7 cellular contexts compared by ENCODE assay signal in genomic region chr16:56493815-56494214, GRCh38.
"Had no signal": no experiment of that assay in that cellular context is flagged by ENCODE, and none has a peak within 500 bp of the region (broad histone marks: within the 10 kb centered on the region; RNA-seq: fewer than 3 reads in every experiment).

No MANE protein-coding gene starts in this region.

- FAIRE-seq: H1 had no signal

- H3K27ac Mint-ChIP-seq: IgD-negative memory B cell had no signal

- H3K9ac ChIP-seq: GM23248 had no signal

- DNase-seq: H7, HCEC 1CT, KG1 had no signal

- H2AFZ ChIP-seq: GM23248 had no signal

- H3K27ac ChIP-seq: GM23248, HL-60 had no signal

- H3K27me3 Mint-ChIP-seq: IgD-negative memory B cell had no signal

- H3K4me3 Mint-ChIP-seq: IgD-negative memory B cell had no signal
